Comparison of ENCODE assay signal across 8 cellular contexts in the genomic region with DNA sequence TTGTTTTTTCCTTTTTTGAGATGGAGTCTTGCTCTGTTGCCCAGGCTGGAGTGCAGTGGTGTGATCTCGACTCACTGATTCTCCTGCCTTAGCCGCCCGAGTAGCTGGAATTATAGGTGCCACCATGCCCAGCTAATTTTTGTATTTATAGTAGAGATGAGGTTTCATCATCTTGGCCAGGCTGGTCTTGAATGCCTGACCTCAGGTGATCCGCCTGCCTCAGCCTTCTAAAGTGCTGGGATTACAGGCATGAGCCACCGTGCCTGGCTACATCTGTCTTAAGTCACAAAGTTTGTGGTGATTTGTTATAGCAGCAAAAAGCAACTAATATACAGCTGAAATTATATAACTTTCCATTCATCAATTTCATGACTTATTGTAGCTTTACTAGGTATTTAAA.
A peak's percentile ranks its signal among the peaks of the same experiment; 100 is the strongest.
DNase-seq lines count a peak whose midpoint lies in the region; TF ChIP-seq lines count a peak whose summit lies in the region.
"Not testable (repeated sequence)": the region's sequence is repeated elsewhere in the genome, so short reads cannot be mapped to it uniquely, and the experiment has no call there.

No MANE protein-coding gene starts in this region.

- H3K4me3 ChIP-seq in PC-9; muscle layer of colon (ENCODE audit: low read depth in 1 of 2, low read length in 2 of 2); trophoblast cell (ENCODE audit: low read depth, low read length); rectal smooth muscle tissue (ENCODE audit: low read length); skeletal muscle tissue (ENCODE audit: low read length in 3 of 3); tibial artery: not testable (repeated sequence)

- H2AK5ac ChIP-seq in trophoblast cell (ENCODE audit: low read length), result not testable (repeated sequence)

- not testable (repeated sequence) for H3K18ac ChIP-seq in trophoblast cell (ENCODE audit: low read length)

- intact Hi-C loops in PC-9 (cut with micrococcal nuclease; ENCODE audit: unreplicated experiment), result loop anchor here (5.0 kb wide), 2 partner anchors 104 to 326 kb away; no protein-coding TSS in a partner anchor
- intact Hi-C loops in tibial artery (cut with DNase I; ENCODE audit: low total_unique reads), result not testable (repeated sequence)

- H3K14ac ChIP-seq in trophoblast cell (ENCODE audit: low read length), result not testable (repeated sequence)

- not testable (repeated sequence) for H3K4ac ChIP-seq in trophoblast cell (ENCODE audit: low read depth, low read length)

- no CpG with 5 or more reads among the region's 5 CpGs for WGBS in trophoblast cell (ENCODE audit: extremely low coverage, insufficient coverage, insufficient read length)

- DNase-seq in Caki2 (ENCODE audit: low read depth), result peak; percentile 46
- not testable (repeated sequence) for DNase-seq in PC-9; epithelial cell of prostate (ENCODE audit: low read depth, low spot score); trophoblast cell; tibial artery

- H3K9me2 ChIP-seq in PC-9 (ENCODE audit: insufficient read depth), result not testable (repeated sequence)

- H3K36me3 ChIP-seq in PC-9 (ENCODE audit: low read depth); muscle layer of colon (ENCODE audit: insufficient read depth, low read length); trophoblast cell (ENCODE audit: control insufficient read depth in 1 of 2, insufficient read depth in 2 of 2, low read length in 2 of 2); rectal smooth muscle tissue (ENCODE audit: control insufficient read depth, insufficient read depth, low read length); skeletal muscle tissue (ENCODE audit: control insufficient read depth in 3 of 3, insufficient read depth in 3 of 3, low read length in 3 of 3); tibial artery: not testable (repeated sequence)

- not testable (repeated sequence) for H4K91ac ChIP-seq in trophoblast cell (ENCODE audit: low read depth, low read length)

- H3K23ac ChIP-seq in trophoblast cell (ENCODE audit: low read length), result not testable (repeated sequence)

- H2BK5ac ChIP-seq in trophoblast cell (ENCODE audit: low read depth, low read length, poor library complexity), result not testable (repeated sequence)

- in situ Hi-C loops in Caki2 (cut with HindIII; ENCODE audit: low pct_unique_long_range_greater_than_20kb, low sequenced_read_pairs), result not testable (repeated sequence)

- not testable (repeated sequence) for H2BK120ac ChIP-seq in trophoblast cell (ENCODE audit: insufficient read depth, low read length, poor library complexity)

- not testable (repeated sequence) for H3K9ac ChIP-seq in muscle layer of colon (ENCODE audit: low read length); trophoblast cell (ENCODE audit: low read length); rectal smooth muscle tissue (ENCODE audit: low read length); skeletal muscle tissue (ENCODE audit: low read depth in 1 of 3, low read length in 3 of 3)

- not testable (repeated sequence) for H4K20me1 ChIP-seq in PC-9 (ENCODE audit: insufficient read depth)

- not testable (repeated sequence) for H3K27me3 ChIP-seq in PC-9 (ENCODE audit: insufficient read depth, low read depth); muscle layer of colon (ENCODE audit: control insufficient read depth in 1 of 2, insufficient read depth in 2 of 2, low read length in 2 of 2); trophoblast cell (ENCODE audit: insufficient read depth, low read length); rectal smooth muscle tissue (ENCODE audit: control insufficient read depth, insufficient read depth, low read length); skeletal muscle tissue (ENCODE audit: control insufficient read depth in 3 of 3, insufficient read depth in 3 of 3, low read length in 3 of 3); tibial artery

- H4K12ac ChIP-seq in trophoblast cell (ENCODE audit: low read depth, low read length), result not testable (repeated sequence)

- not testable (repeated sequence) for BruUV-seq in PC-9 (replicated peaks; lab: Mats Ljungman, UMichigan)

- peaks cover 25% of the 10 kb centered on the region for H3K79me1 ChIP-seq in trophoblast cell (ENCODE audit: low read length)

- CTCF ChIA-PET in PC-9 (lab: Charles Lee), result not testable (repeated sequence)

- H3K27ac ChIP-seq in PC-9 (peak overlapping the region; percentile 96; the same call in 1 of the 2 replicates), epithelial cell of prostate (peak overlapping the region; percentile 84), muscle layer of colon (ENCODE audit: low read depth, low read length) (peak overlapping the region; percentile 70), rectal smooth muscle tissue (ENCODE audit: low read depth, low read length) (peak overlapping the region; percentile 66), skeletal muscle tissue (ENCODE audit: low read depth, low read length) (peak overlapping the region; percentile 50), tibial artery (peak overlapping the region; percentile 64 to 66)
- not testable (repeated sequence) for H3K27ac ChIP-seq in trophoblast cell (ENCODE audit: low read depth, low read length)

- H2BK12ac ChIP-seq in trophoblast cell (ENCODE audit: low read length), result peak overlapping the region; percentile 65

- H3K4me1 ChIP-seq in PC-9 (replicated peaks; ENCODE audit: insufficient read depth) (peaks cover 66% of the 10 kb centered on the region), muscle layer of colon (ENCODE audit: insufficient read depth, low read length) (peaks cover 32% of the 10 kb centered on the region), trophoblast cell (ENCODE audit: control insufficient read depth in 1 of 2, insufficient read depth in 2 of 2, low read length in 2 of 2) (peaks cover 15 to 16% of the 10 kb centered on the region in 2 experiments), rectal smooth muscle tissue (ENCODE audit: control insufficient read depth, insufficient read depth, low read length) (peaks cover 26% of the 10 kb centered on the region), skeletal muscle tissue (ENCODE audit: control insufficient read depth in 3 of 3, insufficient read depth in 3 of 3, low read length in 3 of 3) (peaks cover 23 to 42% (median 34%) of the 10 kb centered on the region in 3 donors), tibial artery (peaks cover 0 to 59% (median 18%) of the 10 kb centered on the region in 4 donors)

- H3K9me3 ChIP-seq in PC-9 (ENCODE audit: insufficient read depth, low read depth); muscle layer of colon (ENCODE audit: low read length); trophoblast cell (ENCODE audit: insufficient read depth, low read depth, low read length); skeletal muscle tissue (ENCODE audit: control insufficient read depth in 3 of 3, low read length in 3 of 3); tibial artery: not testable (repeated sequence)

- H3K4me2 ChIP-seq in PC-9; trophoblast cell (ENCODE audit: low read length): not testable (repeated sequence)

- not testable (repeated sequence) for H3K79me2 ChIP-seq in PC-9 (ENCODE audit: low read depth); trophoblast cell (ENCODE audit: control insufficient read depth, insufficient read depth, low read length, poor library complexity)

- not testable (repeated sequence) for TF ChIP-seq CTCF in PC-9 (conservative IDR thresholded peaks at IDR 0.05); tibial artery (IDR thresholded peaks at IDR 0.05)

- H2AFZ ChIP-seq in PC-9; trophoblast cell (ENCODE audit: insufficient read depth, low read length, poor library complexity): not testable (repeated sequence)

- POLR2A ChIA-PET in PC-9 (lab: Charles Lee; ENCODE audit: unreplicated experiment), result interaction anchor here (0.6 kb wide), 1 partner anchor 126 kb away, joined by 3 read pairs; no protein-coding TSS in a partner anchor

- H4K8ac ChIP-seq in trophoblast cell (ENCODE audit: low read depth, low read length), result not testable (repeated sequence)

- H3F3A ChIP-seq in PC-9 (ENCODE audit: insufficient read depth, low read depth), result peaks cover 48% of the 10 kb centered on the region
